8 cellular contexts compared by ENCODE assay signal in the genomic region with DNA sequence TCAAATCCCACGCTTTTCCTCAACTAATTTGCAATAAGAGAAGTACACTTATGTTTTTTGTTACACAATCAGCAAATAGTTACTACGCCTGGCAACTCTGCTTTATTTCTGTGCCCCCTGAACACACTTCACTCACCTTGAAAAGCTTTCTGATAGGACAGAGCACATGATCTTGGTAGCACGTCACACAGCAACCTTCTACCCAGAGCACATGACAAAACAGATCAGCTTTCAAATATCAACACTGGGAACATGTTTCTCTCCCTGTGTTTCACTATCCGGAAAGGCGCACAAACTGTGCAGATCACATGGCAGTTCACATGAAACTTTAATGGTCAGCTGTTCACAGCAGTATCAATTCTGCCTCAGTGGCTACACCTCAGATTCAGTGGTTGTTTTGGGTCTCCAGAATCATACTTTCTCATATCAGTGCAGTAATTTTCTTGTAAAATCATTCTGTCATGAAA. TPM values are rescaled to one million over a fixed set of nuclear protein-coding genes. Genes with fewer than 3 reads are reported as not detected.
DNase-seq lines count a peak whose midpoint lies in the region; ATAC-seq and TF ChIP-seq lines count a peak whose summit lies in the region.

No MANE protein-coding gene starts in this region.

- peak overlapping the region in 1 of 3 donors; percentile 14 for H3K27ac Mint-ChIP-seq in CD4-positive, CD25-positive, alpha-beta regulatory T cell
- H3K27ac Mint-ChIP-seq in mesothelial cell of epicardium, result peak overlapping the region; percentile 98

- H3K4me1 ChIP-seq in CD4-positive, CD25-positive, alpha-beta regulatory T cell (ENCODE audit: control insufficient read depth, insufficient read depth, low read length, poor library complexity, severe bottlenecking), result peaks cover 26% of the 10 kb centered on the region
- H3K4me1 ChIP-seq in MM.1S (ENCODE audit: low read length) (peaks cover 8% of the 10 kb centered on the region), mammary epithelial cell (ENCODE audit: insufficient read depth, low read length) (peaks cover 26% of the 10 kb centered on the region)

- H2AFZ ChIP-seq in MM.1S (ENCODE audit: low read length) (no peak overlapping the region), mammary epithelial cell (ENCODE audit: low read depth, low read length) (no peak overlapping the region)

- no peak overlapping the region for H3K27ac ChIP-seq in CD4-positive, CD25-positive, alpha-beta regulatory T cell (ENCODE audit: insufficient read depth, low read length, poor library complexity, severe bottlenecking)
- no peak overlapping the region for H3K27ac ChIP-seq in MM.1S (ENCODE audit: low read length)
- H3K27ac ChIP-seq in mammary epithelial cell (ENCODE audit: insufficient read depth, low read depth, low read length), result no peak overlapping the region

- WGBS in mammary epithelial cell (ENCODE audit: low coverage, missing lambda C conversion rate), result 98% methylated on average over 5 of the region's 5 CpGs

- no TSS peak for BruUV-seq in mammary epithelial cell (replicated peaks; lab: Mats Ljungman, UMichigan)

- no peaks in the 10 kb centered on the region for H3K9me2 ChIP-seq in MM.1S (replicated peaks; ENCODE audit: insufficient read depth, low read length)

- H3K9ac ChIP-seq in MM.1S (ENCODE audit: low read length) (no peak overlapping the region), mammary epithelial cell (ENCODE audit: insufficient read depth, low read length) (peak overlapping the region; percentile 0)

- no peaks in the 10 kb centered on the region for H4K20me1 ChIP-seq in MM.1S (ENCODE audit: insufficient read depth, low read length)
- no peaks in the 10 kb centered on the region for H4K20me1 ChIP-seq in mammary epithelial cell (ENCODE audit: insufficient read depth, low read length)

- H3K27me3 ChIP-seq in CD4-positive, CD25-positive, alpha-beta regulatory T cell (ENCODE audit: control insufficient read depth, insufficient read depth, low read length), result no peaks in the 10 kb centered on the region
- H3K27me3 ChIP-seq in MM.1S (replicated peaks; ENCODE audit: insufficient read depth, low read length) (no peaks in the 10 kb centered on the region), mammary epithelial cell (ENCODE audit: insufficient read depth, low read length) (no peaks in the 10 kb centered on the region)

- dilution Hi-C loops in mammary epithelial cell (cut with HindIII; ENCODE audit: low sequenced_read_pairs), result no loop called here

- peak overlapping the region; percentile 16 for H3K4me3 ChIP-seq in CD4-positive, CD25-positive, alpha-beta regulatory T cell (ENCODE audit: low read depth, low read length)
- H3K4me3 ChIP-seq in MM.1S (ENCODE audit: low read length), result no peak overlapping the region
- no peak overlapping the region for H3K4me3 ChIP-seq in mammary epithelial cell (replicated peaks in 1 of 3; ENCODE audit: insufficient read depth in 1 of 3, low read depth in 2 of 3, low read length in 3 of 3)

- peaks cover 43% of the 10 kb centered on the region for H3K79me2 ChIP-seq in MM.1S (ENCODE audit: low read length)
- H3K79me2 ChIP-seq in mammary epithelial cell (ENCODE audit: insufficient read depth, low read length), result peaks cover 65% of the 10 kb centered on the region

- H3K4me2 ChIP-seq in MM.1S (ENCODE audit: low read depth, low read length) (peak overlapping the region; percentile 3; the same call in 1 of the 2 replicates), mammary epithelial cell (ENCODE audit: insufficient read depth, low read depth, low read length) (peak overlapping the region; percentile 83)

- peaks cover 5% of the 10 kb centered on the region for H3K27me3 Mint-ChIP-seq in CD4-positive, CD25-positive, alpha-beta regulatory T cell
- H3K27me3 Mint-ChIP-seq in mesothelial cell of epicardium (ENCODE audit: low read depth), result no peaks in the 10 kb centered on the region

- H3K36me3 ChIP-seq in CD4-positive, CD25-positive, alpha-beta regulatory T cell (ENCODE audit: control insufficient read depth, insufficient read depth, low read length), result no peaks in the 10 kb centered on the region
- H3K36me3 ChIP-seq in MM.1S (replicated peaks; ENCODE audit: insufficient read depth, low read length), result no peaks in the 10 kb centered on the region
- no peaks in the 10 kb centered on the region for H3K36me3 ChIP-seq in mammary epithelial cell (ENCODE audit: insufficient read depth, low read length)

- H3F3A ChIP-seq in MM.1S (ENCODE audit: insufficient read depth, low read length), result no peaks in the 10 kb centered on the region

- TF ChIP-seq CTCF in MM.1S (IDR thresholded peaks at IDR 0.05; ENCODE audit: low read length) (no peak), mammary epithelial cell (conservative IDR thresholded peaks at IDR 0.05 in 1 of 2, IDR thresholded peaks at IDR 0.05 in 1 of 2; ENCODE audit: extremely low read depth in 1 of 2, insufficient read depth in 1 of 2, low read depth in 1 of 2, low read length in 2 of 2) (no peak), mesothelial cell of epicardium (IDR thresholded peaks at IDR 0.05; ENCODE audit: unreplicated experiment) (no peak)

- CTCF ChIA-PET in mammary epithelial cell (lab: Charles Lee; ENCODE audit: low non-redundant PET), result interaction anchor here (0.6 kb wide), 1 partner anchor 66 kb away, joined by 3 read pairs; no protein-coding TSS in a partner anchor

- intact Hi-C loops in mammary epithelial cell (cut with micrococcal nuclease), result loop anchor here (10.0 kb wide), 1 partner anchor 321 kb away; no protein-coding TSS in a partner anchor

- no peak for ATAC-seq in CD4-positive, CD25-positive, alpha-beta regulatory T cell (ENCODE audit: low read depth in 2 of 2)
- ATAC-seq in HG03521 (IDR thresholded peaks at IDR 0.05; ENCODE audit: unreplicated experiment), result no peak
- ATAC-seq in HG02759 (IDR thresholded peaks at IDR 0.05; ENCODE audit: unreplicated experiment), result no peak
- no peak for ATAC-seq in GM19328 (IDR thresholded peaks at IDR 0.05; ENCODE audit: unreplicated experiment)

- no peaks in the 10 kb centered on the region for H3K9me3 Mint-ChIP-seq in CD4-positive, CD25-positive, alpha-beta regulatory T cell
- no peaks in the 10 kb centered on the region for H3K9me3 Mint-ChIP-seq in mesothelial cell of epicardium

- no peaks in the 10 kb centered on the region for H3K36me3 Mint-ChIP-seq in CD4-positive, CD25-positive, alpha-beta regulatory T cell
- no peaks in the 10 kb centered on the region for H3K36me3 Mint-ChIP-seq in mesothelial cell of epicardium

- in situ Hi-C loops in mammary epithelial cell (cut with MboI; ENCODE audit: low sequenced_read_pairs in 2 of 2), result no loop called here

- DNase-seq in CD4-positive, CD25-positive, alpha-beta regulatory T cell, result no peak
- no peak for DNase-seq in MM.1S
- no peak for DNase-seq in mammary epithelial cell
- DNase-seq in mesothelial cell of epicardium (ENCODE audit: low spot score in 2 of 2, unreplicated experiment in 2 of 2), result no peak
- DNase-seq in activated CD4-positive, alpha-beta T cell treated with anti-CD3 and anti-CD28 coated beads for 4 hours, result no peak

- no peaks in the 10 kb centered on the region for H3K9me3 ChIP-seq in CD4-positive, CD25-positive, alpha-beta regulatory T cell (ENCODE audit: control insufficient read depth in 2 of 2, low read length in 2 of 2)
- H3K9me3 ChIP-seq in MM.1S (replicated peaks; ENCODE audit: insufficient read depth, low read length) (no peaks in the 10 kb centered on the region), mammary epithelial cell (replicated peaks; ENCODE audit: insufficient read depth, low read length) (no peaks in the 10 kb centered on the region)

- peaks cover 22 to 61% (median 46%) of the 10 kb centered on the region in 4 donors for H3K4me1 Mint-ChIP-seq in CD4-positive, CD25-positive, alpha-beta regulatory T cell
- peaks cover 77% of the 10 kb centered on the region for H3K4me1 Mint-ChIP-seq in mesothelial cell of epicardium

- peak overlapping the region; percentile 4 to 95 (median 62) for H3K4me3 Mint-ChIP-seq in CD4-positive, CD25-positive, alpha-beta regulatory T cell
- H3K4me3 Mint-ChIP-seq in mesothelial cell of epicardium, result peak overlapping the region; percentile 79

RNA-seq across cellular contexts. Expression of a gene that starts 2.2 kb away (rescaled TPM):
- 4.3 TPM for total RNA-seq in CD4-positive, CD25-positive, alpha-beta regulatory T cell
- polyA plus RNA-seq in CD4-positive, CD25-positive, alpha-beta regulatory T cell, result 1 to 10 TPM in 1 of 4 donors, under 1 TPM in 3; 0.48 to 1.2 (median 0.72) TPM
- total RNA-seq in mammary epithelial cell (10 to 100 TPM in 1 of 2 donors, 1 to 10 TPM in 1; 6.3 to 11.0 TPM), mesothelial cell of epicardium (16.1 to 18.2 TPM (median 17.8 TPM) in 3 replicates)
- polyA plus RNA-seq in mammary epithelial cell, result 5.6 TPM
- 10.6 TPM for polyA minus RNA-seq in mammary epithelial cell

RNA-seq across cellular contexts. Expression of a gene that starts 56.3 kb away (rescaled TPM):
- total RNA-seq in CD4-positive, CD25-positive, alpha-beta regulatory T cell, result not detected
- not detected for polyA plus RNA-seq in CD4-positive, CD25-positive, alpha-beta regulatory T cell
- total RNA-seq in mammary epithelial cell (under 1 TPM in 1 of 2 donors, not detected in 1; 0.17 TPM), mesothelial cell of epicardium (1.3 to 2.2 TPM (median 1.4 TPM) in 3 replicates)
- not detected for polyA plus RNA-seq in mammary epithelial cell
- not detected for polyA minus RNA-seq in mammary epithelial cell
